20 cellular contexts compared by ENCODE assay signal in genomic region chr3:101954361-101954760, GRCh38.
"Had no signal": no experiment of that assay in that cellular context is flagged by ENCODE, and none has a peak within 500 bp of the region (broad histone marks: within the 10 kb centered on the region; RNA-seq: fewer than 3 reads in every experiment).

No MANE protein-coding gene starts in this region.

- DNase-seq: effector memory CD4-positive, alpha-beta T cell; foreskin fibroblast; gastrocnemius medialis; head of caudate nucleus; left ventricle myocardium superior; lower lobe of right lung; natural killer cell; right lobe of liver; small intestine; stimulated activated CD4-positive, alpha-beta T cell treated with anti-CD3 and anti-CD28 coated beads, Interleukin-12 subunit alpha, Interleukin-12 subunit beta, amount 100 ng/mL, for 4 hours; stimulated activated CD4-positive, alpha-beta T cell treated with anti-CD3 and anti-CD28 coated beads, Interleukin-1b, Interleukin-23, amount 100 ng/mL, for 48 hours; stimulated activated CD4-positive, alpha-beta T cell treated with anti-CD3 and anti-CD28 coated beads, Interleukin-4, amount 100 ng/mL, for 1 hour; stimulated activated CD8-positive, alpha-beta memory T cell treated with anti-CD3 and anti-CD28 coated beads, Interleukin-4, amount 100 ng/mL, for 48 hours; stimulated activated naive CD4-positive, alpha-beta T cell treated with Interleukin-2 at 50 U/mL for 16 hours; stomach; thyroid gland; trophoblast cell had no signal

- ATAC-seq: gastrocnemius medialis, left ventricle myocardium superior, lower lobe of right lung, natural killer cell, right lobe of liver had no signal

- H3K9me3 ChIP-seq: gastrocnemius medialis, lower lobe of right lung, neutrophil, right lobe of liver, stomach, thyroid gland, vagina had no signal

- H3K79me2 ChIP-seq: parathyroid adenoma had no signal

- H2AFZ ChIP-seq: parathyroid adenoma had no signal

- H3K36me3 ChIP-seq: gastrocnemius medialis, lower lobe of right lung, neutrophil, right lobe of liver, stomach, thyroid gland, vagina had no signal

- H3K27ac ChIP-seq: gastrocnemius medialis, lower lobe of right lung, neutrophil, parathyroid adenoma, right lobe of liver, stomach, thyroid gland, vagina had no signal

- H3K4me1 ChIP-seq: gastrocnemius medialis, parathyroid adenoma, right lobe of liver, vagina had no signal

- H3K4me3 ChIP-seq: gastrocnemius medialis, lower lobe of right lung, right lobe of liver, stomach, thyroid gland, vagina had no signal

- H3K27me3 ChIP-seq: gastrocnemius medialis, neutrophil, right lobe of liver, stomach, thyroid gland, vagina had no signal
